ENCODE assay signal across 20 cellular contexts in the genomic region with DNA sequence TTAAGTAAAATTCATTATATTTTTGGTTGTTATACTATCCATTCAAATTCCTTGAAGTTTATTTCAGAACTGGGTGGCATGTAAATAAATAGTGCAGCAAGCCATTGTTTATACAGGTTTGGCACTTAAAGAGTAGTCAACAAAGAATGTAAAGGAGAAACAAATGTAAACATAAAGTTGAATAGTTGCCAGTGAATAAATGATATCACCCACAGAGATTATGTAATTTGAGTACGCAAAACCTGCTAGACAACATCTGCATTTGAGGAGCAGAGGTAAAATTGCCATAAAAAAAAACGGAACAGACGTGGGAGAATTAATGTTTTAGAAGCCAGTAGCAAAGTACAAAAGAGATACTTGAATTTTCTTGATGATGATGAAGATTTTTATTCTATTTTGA.
A peak's percentile ranks its signal among the peaks of the same experiment; 100 is the strongest.
DNase-seq lines count a peak whose midpoint lies in the region; ATAC-seq and TF ChIP-seq lines count a peak whose summit lies in the region.
"Had no signal": no experiment of that assay in that cellular context is flagged by ENCODE, and none has a peak within 500 bp of the region (broad histone marks: within the 10 kb centered on the region; RNA-seq: fewer than 3 reads in every experiment).

No MANE protein-coding gene starts in this region.

- TF ChIP-seq CTCF in nephron progenitor cell (IDR thresholded peaks at IDR 0.05): no peak

- H3K4me3 ChIP-seq in SJCRH30: no peak overlapping the region
- H3K4me3 ChIP-seq: hepatocyte, lung had no signal

- no peak overlapping the region for H3K4me3 Mint-ChIP-seq in nephron progenitor cell
- H3K4me3 Mint-ChIP-seq: activated CD4-positive, alpha-beta T cell treated with anti-CD3 and anti-CD28 coated beads, Interleukin-2, amount 10 ng/mL, durations not matched to agents 7 days and 5 days; activated naive CD8-positive, alpha-beta T cell treated with anti-CD3 and anti-CD28 coated beads, Interleukin-2, amount 50 U/mL, for 24 hours; CD8-positive, alpha-beta memory T cell; dendritic cell treated with granulocyte-macrophage colony-stimulating factor and Interleukin-4, amounts not matched to agents 40 ng/mL and 50 ng/mL, for 4 days; T-cell had no signal

- no peaks in the 10 kb centered on the region for H3K9me3 Mint-ChIP-seq in nephron progenitor cell
- H3K9me3 Mint-ChIP-seq: activated CD4-positive, alpha-beta T cell treated with anti-CD3 and anti-CD28 coated beads, Interleukin-2, amount 10 ng/mL, durations not matched to agents 7 days and 5 days; activated naive CD8-positive, alpha-beta T cell treated with anti-CD3 and anti-CD28 coated beads, Interleukin-2, amount 50 U/mL, for 24 hours; dendritic cell treated with granulocyte-macrophage colony-stimulating factor and Interleukin-4, amounts not matched to agents 40 ng/mL and 50 ng/mL, for 4 days had no signal

- no peaks in the 10 kb centered on the region for H3K9me3 ChIP-seq in SJCRH30 (replicated peaks)

- peak; percentile 42 for DNase-seq in DMS79 (lab: John Stamatoyannopoulos, UW)
- DNase-seq in NCI-H1417 (lab: John Stamatoyannopoulos, UW): peak in 2 of 3 experiments; percentile 1 to 76
- peak; percentile 98 for DNase-seq in NCI-H510A treated with DMSO at 0.1 percent for 48 hours (lab: John Stamatoyannopoulos, UW)
- DNase-seq in nephron progenitor cell: no peak
- DNase-seq in SJCRH30: no peak
- DNase-seq in MV-4-11 (lab: John Stamatoyannopoulos, UW): no peak
- DNase-seq: activated CD4-positive, alpha-beta T cell treated with anti-CD3 and anti-CD28 coated beads, Interleukin-2, amount 10 ng/mL, durations not matched to agents 7 days and 5 days; activated CD8-positive, alpha-beta memory T cell treated with anti-CD3 and anti-CD28 coated beads, Interleukin-2, amount 50 U/mL, for 4 hours; activated effector memory CD4-positive, alpha-beta T cell treated with Interleukin-2 at 50 U/mL for 16 hours; activated naive CD8-positive, alpha-beta T cell treated with anti-CD3 and anti-CD28 coated beads, Interleukin-2, amount 50 U/mL, for 24 hours; CD8-positive, alpha-beta memory T cell; NCI-H2227 treated with DMSO at 0.1 percent for 48 hours; stimulated activated CD4-positive, alpha-beta T cell treated with anti-CD3 and anti-CD28 coated beads, Interleukin-1b, Interleukin-23, amount 100 ng/mL, for 48 hours; stimulated activated naive CD4-positive, alpha-beta T cell; T-cell had no signal

- H3K36me3 Mint-ChIP-seq in nephron progenitor cell (ENCODE audit: low read depth): peaks cover 36% of the 10 kb centered on the region
- H3K36me3 Mint-ChIP-seq: CD8-positive, alpha-beta memory T cell; T-cell had no signal

- H3K27ac Mint-ChIP-seq in nephron progenitor cell: peak overlapping the region; percentile 41
- H3K27ac Mint-ChIP-seq: activated CD4-positive, alpha-beta T cell treated with anti-CD3 and anti-CD28 coated beads, Interleukin-2, amount 10 ng/mL, durations not matched to agents 7 days and 5 days; activated naive CD8-positive, alpha-beta T cell treated with anti-CD3 and anti-CD28 coated beads, Interleukin-2, amount 50 U/mL, for 24 hours; CD8-positive, alpha-beta memory T cell; dendritic cell treated with granulocyte-macrophage colony-stimulating factor and Interleukin-4, amounts not matched to agents 40 ng/mL and 50 ng/mL, for 4 days; T-cell had no signal

- no peak for ATAC-seq in GM18870 (IDR thresholded peaks at IDR 0.05; ENCODE audit: unreplicated experiment)
- ATAC-seq: activated naive CD8-positive, alpha-beta T cell treated with anti-CD3 and anti-CD28 coated beads, Interleukin-2, amount 50 U/mL, for 24 hours; HepG2; T-cell had no signal

- no peaks in the 10 kb centered on the region for H3K4me1 ChIP-seq in SJCRH30

- no peak overlapping the region for H3K27ac ChIP-seq in SJCRH30
- H3K27ac ChIP-seq: hepatocyte had no signal

- H3K27me3 ChIP-seq in SJCRH30: no peaks in the 10 kb centered on the region
- H3K27me3 ChIP-seq: hepatocyte had no signal

- H3K36me3 ChIP-seq in SJCRH30: peaks cover 10% of the 10 kb centered on the region; the same call in 1 of the 2 replicates

- no peaks in the 10 kb centered on the region for H3K4me1 Mint-ChIP-seq in nephron progenitor cell
- H3K4me1 Mint-ChIP-seq: activated CD4-positive, alpha-beta T cell treated with anti-CD3 and anti-CD28 coated beads, Interleukin-2, amount 10 ng/mL, durations not matched to agents 7 days and 5 days; activated naive CD8-positive, alpha-beta T cell treated with anti-CD3 and anti-CD28 coated beads, Interleukin-2, amount 50 U/mL, for 24 hours; CD8-positive, alpha-beta memory T cell; T-cell had no signal

- H3K27me3 Mint-ChIP-seq in nephron progenitor cell (ENCODE audit: low read depth, poor library complexity): no peaks in the 10 kb centered on the region
- H3K27me3 Mint-ChIP-seq: activated CD4-positive, alpha-beta T cell treated with anti-CD3 and anti-CD28 coated beads, Interleukin-2, amount 10 ng/mL, durations not matched to agents 7 days and 5 days; activated naive CD8-positive, alpha-beta T cell treated with anti-CD3 and anti-CD28 coated beads, Interleukin-2, amount 50 U/mL, for 24 hours; CD8-positive, alpha-beta memory T cell; dendritic cell treated with granulocyte-macrophage colony-stimulating factor and Interleukin-4, amounts not matched to agents 40 ng/mL and 50 ng/mL, for 4 days; T-cell had no signal

Comparison
In these comparisons a context has a peak if more than half of its experiments do, and no peak if none do; other contexts are left out.
1. DNase-seq: peak in DMS79 (single experiment), NCI-H1417 (2 of 3) and NCI-H510A treated with DMSO at 0.1 percent for 48 hours (single experiment); none in nephron progenitor cell (single experiment), SJCRH30 (0 of 2) and MV-4-11 (single experiment).